ENCODE assay signal across 1 cellular context in genomic region chr5:74953961-74954720, GRCh38.
A peak's percentile ranks its signal among the peaks of the same experiment; 100 is the strongest.
TF ChIP-seq lines count a peak whose summit lies in the region.

No MANE protein-coding gene starts in this region.

TF ChIP-seq in HepG2, 621 proteins besides CTCF, POLR2A, EP300 and RAD21 (continued from another document and continues in another):
- peak; percentile 69 for TF ChIP-seq HDAC1 (CRISPR knock-in tag; IDR thresholded peaks at IDR 0.05)
- TF ChIP-seq ZNF800 (CRISPR knock-in tag; IDR thresholded peaks at IDR 0.05): no peak
- peak; percentile 79 to 90 for TF ChIP-seq NR2F1 (CRISPR knock-in tag; IDR thresholded peaks at IDR 0.05)
- peak; percentile 38; the same call in 1 of the 2 replicates for TF ChIP-seq HNF4G (IDR thresholded peaks at IDR 0.05; ENCODE audit: borderline replicate concordance, low read depth, low read length)
- peak; percentile 57; the same call in 1 of the 2 replicates for TF ChIP-seq HNF4G (CRISPR knock-in tag; IDR thresholded peaks at IDR 0.05; ENCODE audit: borderline replicate concordance, low read depth)
- TF ChIP-seq ZBTB2 (CRISPR knock-in tag; IDR thresholded peaks at IDR 0.05; ENCODE audit: low read depth): no peak
- TF ChIP-seq MIER2 (CRISPR knock-in tag; IDR thresholded peaks at IDR 0.05): peak; percentile 66
- TF ChIP-seq ZNF337 (CRISPR knock-in tag; IDR thresholded peaks at IDR 0.05; ENCODE audit: borderline replicate concordance, low read depth): no peak
- TF ChIP-seq ZBTB33 (CRISPR knock-in tag; IDR thresholded peaks at IDR 0.05): peak; percentile 30; the same call in 1 of the 2 replicates
- no peak for TF ChIP-seq TOE1 (CRISPR knock-in tag; IDR thresholded peaks at IDR 0.05)
- peak; percentile 99 for TF ChIP-seq ARID5B (CRISPR knock-in tag; IDR thresholded peaks at IDR 0.05)
- no peak for TF ChIP-seq CCDC6 (CRISPR knock-in tag; IDR thresholded peaks at IDR 0.05)
- no peak for TF ChIP-seq MAF1 (CRISPR knock-in tag; IDR thresholded peaks at IDR 0.05; ENCODE audit: borderline replicate concordance)
- TF ChIP-seq MNT (IDR thresholded peaks at IDR 0.05): no peak
- peak; percentile 47; the same call in 1 of the 2 replicates for TF ChIP-seq ZMYM3 (CRISPR knock-in tag; IDR thresholded peaks at IDR 0.05)
- peak; percentile 68; the same call in 1 of the 2 replicates for TF ChIP-seq FOSL1 (CRISPR knock-in tag; IDR thresholded peaks at IDR 0.05; ENCODE audit: borderline replicate concordance)
- 0 out of 2 replicates have a peak, but pooled peaks have one; percentile 34 for TF ChIP-seq RBAK (CRISPR knock-in tag; IDR thresholded peaks at IDR 0.05)
- peak; percentile 65; the same call in 1 of the 2 replicates for TF ChIP-seq ZNF335 (CRISPR knock-in tag; IDR thresholded peaks at IDR 0.05)
- TF ChIP-seq HMGXB3 (CRISPR knock-in tag; IDR thresholded peaks at IDR 0.05; ENCODE audit: borderline replicate concordance): peak; percentile 55; the same call in 1 of the 2 replicates
- TF ChIP-seq SALL2 (CRISPR knock-in tag; IDR thresholded peaks at IDR 0.05): peak; percentile 59; the same call in 1 of the 2 replicates
- TF ChIP-seq PRMT3 (CRISPR knock-in tag; IDR thresholded peaks at IDR 0.05; ENCODE audit: borderline replicate concordance, low read depth): no peak
- no peak for TF ChIP-seq CBX2 (IDR thresholded peaks at IDR 0.05; ENCODE audit: low read depth, low read length)
- no peak for TF ChIP-seq CBX2 (CRISPR knock-in tag; IDR thresholded peaks at IDR 0.05; ENCODE audit: low read depth)
- TF ChIP-seq FOXP4 (CRISPR knock-in tag; IDR thresholded peaks at IDR 0.05): peak; percentile 76
- TF ChIP-seq ZNF281 (CRISPR knock-in tag; IDR thresholded peaks at IDR 0.05; ENCODE audit: borderline replicate concordance): peak; percentile 24; the same call in 1 of the 2 replicates
- peak; percentile 63; the same call in 1 of the 2 replicates for TF ChIP-seq HOXA3 (CRISPR knock-in tag; IDR thresholded peaks at IDR 0.05)
- TF ChIP-seq RBM22 (optimal IDR thresholded peaks at IDR 0.05; ENCODE audit: low read length): no peak
- TF ChIP-seq ZFP36L1 (CRISPR knock-in tag; IDR thresholded peaks at IDR 0.05): no peak
- TF ChIP-seq SATB2 (CRISPR knock-in tag; IDR thresholded peaks at IDR 0.05): peak; percentile 63; the same call in 1 of the 2 replicates
- TF ChIP-seq ZNF549 (CRISPR knock-in tag; IDR thresholded peaks at IDR 0.05): no peak
- TF ChIP-seq E2F2 (CRISPR knock-in tag; IDR thresholded peaks at IDR 0.05; ENCODE audit: borderline replicate concordance): no peak
- TF ChIP-seq NCOR1 (IDR thresholded peaks at IDR 0.05; ENCODE audit: borderline replicate concordance, low read length): peak; percentile 92
- TF ChIP-seq KDM1A (CRISPR knock-in tag; IDR thresholded peaks at IDR 0.05): peak; percentile 79
- TF ChIP-seq ZNF605 (CRISPR knock-in tag; IDR thresholded peaks at IDR 0.05): no peak
- TF ChIP-seq ZBTB21 (CRISPR knock-in tag; IDR thresholded peaks at IDR 0.05): 0 out of 2 replicates have a peak, but pooled peaks have one; percentile 20
- TF ChIP-seq ZBTB20 (CRISPR knock-in tag; IDR thresholded peaks at IDR 0.05; ENCODE audit: borderline replicate concordance, low read depth): peak; percentile 70; the same call in 1 of the 2 replicates
- TF ChIP-seq FOXA3 (CRISPR knock-in tag; IDR thresholded peaks at IDR 0.05): peak; percentile 93
